In the genomic region with DNA sequence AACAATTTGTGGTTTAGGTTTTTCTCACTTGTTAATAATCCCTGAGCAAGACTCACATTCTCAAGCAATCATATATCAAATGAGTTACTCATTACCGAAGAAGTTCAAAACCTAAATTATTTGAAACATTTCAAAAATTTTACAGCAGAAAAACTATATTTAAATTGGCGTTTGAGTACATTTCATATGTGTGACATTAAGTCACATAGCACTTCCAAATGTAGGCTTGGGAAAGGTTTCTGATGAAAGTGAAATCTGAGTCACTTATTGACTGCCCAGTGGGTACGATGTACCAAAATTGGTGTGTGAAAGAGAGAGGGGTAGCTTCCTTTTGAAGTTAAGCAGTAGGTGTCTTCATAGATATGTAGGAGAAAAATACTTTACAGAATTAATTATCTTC, we compare ENCODE assay signal across 27 cellular contexts.
"Had no signal": no experiment of that assay in that cellular context is flagged by ENCODE, and none has a peak within 500 bp of the region (broad histone marks: within the 10 kb centered on the region; RNA-seq: fewer than 3 reads in every experiment).

No MANE protein-coding gene starts in this region.

- H3K4me1 ChIP-seq: colonic mucosa, neural progenitor cell, prostate gland, testis had no signal

- H3K4me1 Mint-ChIP-seq: immature natural killer cell; memory B cell; mesothelial cell of epicardium; naive thymus-derived CD4-positive, alpha-beta T cell; stimulated activated effector memory CD8-positive, alpha-beta T cell treated with anti-CD3 and anti-CD28 coated beads, Interleukin-12 subunit alpha, Interleukin-12 subunit beta, amount 100 ng/mL, for 72 hours had no signal

- H3K9me3 ChIP-seq: colonic mucosa, esophagus muscularis mucosa, prostate gland, right atrium auricular region, testis, tibial artery had no signal

- DNase-seq: colonic mucosa; effector memory CD4-positive, alpha-beta T cell; foreskin melanocyte; hypothalamus; immature natural killer cell; naive thymus-derived CD4-positive, alpha-beta T cell; stimulated activated CD4-positive, alpha-beta T cell treated with anti-CD3 and anti-CD28 coated beads, Interleukin-2, amount 100 ng/mL, for 24 hours; stimulated activated CD4-positive, alpha-beta T cell treated with anti-CD3 and anti-CD28 coated beads, Interleukin-4, amount 100 ng/mL, for 24 hours; stimulated activated naive CD8-positive, alpha-beta T cell treated with anti-CD3 and anti-CD28 coated beads, Interleukin-15, Interleukin-2, amounts not matched to agents 100 U/mL and 50 U/mL, for 24 hours; substantia nigra; testis; tibial artery had no signal

- H3K9me3 Mint-ChIP-seq: dendritic cell treated with granulocyte-macrophage colony-stimulating factor and Interleukin-4, amounts not matched to agents 40 ng/mL and 50 ng/mL, for 4 days; immature natural killer cell; mesothelial cell of epicardium; naive thymus-derived CD4-positive, alpha-beta T cell; nephron; neural progenitor cell; stimulated activated effector memory CD8-positive, alpha-beta T cell treated with anti-CD3 and anti-CD28 coated beads, Interleukin-12 subunit alpha, Interleukin-12 subunit beta, amount 100 ng/mL, for 72 hours; type B pancreatic cell had no signal

- H3K4me2 ChIP-seq: neural progenitor cell had no signal

- H3K9ac ChIP-seq: neural progenitor cell had no signal

- H3K36me3 ChIP-seq: colonic mucosa, esophagus muscularis mucosa, neural progenitor cell, prostate gland, right atrium auricular region, tibial artery had no signal

- H3K4me3 ChIP-seq: colonic mucosa, esophagus muscularis mucosa, lung, neural progenitor cell, prostate gland, right atrium auricular region, testis, tibial artery had no signal

- H3K27me3 ChIP-seq: colonic mucosa, esophagus muscularis mucosa, neural progenitor cell, right atrium auricular region, testis, tibial artery had no signal

- H2AFZ ChIP-seq: neural progenitor cell had no signal

- H3K27ac Mint-ChIP-seq: dendritic cell treated with granulocyte-macrophage colony-stimulating factor and Interleukin-4, amounts not matched to agents 40 ng/mL and 50 ng/mL, for 4 days; immature natural killer cell; memory B cell; mesothelial cell of epicardium; naive thymus-derived CD4-positive, alpha-beta T cell; nephron; neural progenitor cell; stimulated activated effector memory CD8-positive, alpha-beta T cell treated with anti-CD3 and anti-CD28 coated beads, Interleukin-12 subunit alpha, Interleukin-12 subunit beta, amount 100 ng/mL, for 72 hours; type B pancreatic cell had no signal

- H3K4me3 Mint-ChIP-seq: dendritic cell treated with granulocyte-macrophage colony-stimulating factor and Interleukin-4, amounts not matched to agents 40 ng/mL and 50 ng/mL, for 4 days; immature natural killer cell; memory B cell; mesothelial cell of epicardium; naive thymus-derived CD4-positive, alpha-beta T cell; nephron; neural progenitor cell; stimulated activated effector memory CD8-positive, alpha-beta T cell treated with anti-CD3 and anti-CD28 coated beads, Interleukin-12 subunit alpha, Interleukin-12 subunit beta, amount 100 ng/mL, for 72 hours; type B pancreatic cell had no signal

- ATAC-seq: left lobe of liver; naive thymus-derived CD4-positive, alpha-beta T cell; sciatic nerve; stimulated activated effector memory CD8-positive, alpha-beta T cell treated with anti-CD3 and anti-CD28 coated beads, Interleukin-12 subunit alpha, Interleukin-12 subunit beta, amount 100 ng/mL, for 72 hours; stimulated activated naive CD8-positive, alpha-beta T cell treated with anti-CD3 and anti-CD28 coated beads, Interleukin-15, Interleukin-2, amounts not matched to agents 100 U/mL and 50 U/mL, for 24 hours had no signal

- FAIRE-seq: endothelial cell of umbilical vein, keratinocyte had no signal

- H3K36me3 Mint-ChIP-seq: immature natural killer cell; memory B cell; mesothelial cell of epicardium; naive thymus-derived CD4-positive, alpha-beta T cell; neural progenitor cell; stimulated activated effector memory CD8-positive, alpha-beta T cell treated with anti-CD3 and anti-CD28 coated beads, Interleukin-12 subunit alpha, Interleukin-12 subunit beta, amount 100 ng/mL, for 72 hours; type B pancreatic cell had no signal

- H3K27ac ChIP-seq: colonic mucosa, esophagus muscularis mucosa, neural progenitor cell, prostate gland, right atrium auricular region, testis, tibial artery had no signal

- H3K27me3 Mint-ChIP-seq: dendritic cell treated with granulocyte-macrophage colony-stimulating factor and Interleukin-4, amounts not matched to agents 40 ng/mL and 50 ng/mL, for 4 days had no signal
